1 cellular context compared by ENCODE assay signal in genomic region chr3:155908086-155908485, GRCh38.
A peak's percentile ranks its signal among the peaks of the same experiment; 100 is the strongest.
TF ChIP-seq lines count a peak whose summit lies in the region.

No MANE protein-coding gene starts in this region.

TF ChIP-seq in K562, 482 proteins besides CTCF, POLR2A, EP300 and RAD21:
- TF ChIP-seq AFF4 (CRISPR knock-in tag; IDR thresholded peaks at IDR 0.05) (no peak), NR2C2 (CRISPR knock-in tag; IDR thresholded peaks at IDR 0.05) (no peak), NR2C2 (tag; IDR thresholded peaks at IDR 0.05) (peak; percentile 44; the same call in 1 of the 2 replicates), GABPA (tag; conservative IDR thresholded peaks at IDR 0.05; ENCODE audit: low read depth) (0 out of 2 replicates have a peak, but pooled peaks have one; percentile 30), NR2C1 (IDR thresholded peaks at IDR 0.05) (peak; percentile 23; the same call in 1 of the 2 replicates), NR2C1 (tag; IDR thresholded peaks at IDR 0.05) (no peak), ZBED1 (IDR thresholded peaks at IDR 0.05) (no peak), YY1 (IDR thresholded peaks at IDR 0.05; ENCODE audit: borderline replicate concordance in 1 of 3, control insufficient read depth in 1 of 3, extremely low read depth in 1 of 3, insufficient read depth in 3 of 3, insufficient read length in 1 of 3, insufficient replicate concordance in 2 of 3, low read depth in 1 of 3, low read length in 2 of 3) (no peak)
